Comparison of ENCODE assay signal across 1 cellular context in genomic region chr7:35370694-35371093, GRCh38.
TF ChIP-seq lines count a peak whose summit lies in the region.

No MANE protein-coding gene starts in this region.

TF ChIP-seq in WTC11, 78 proteins besides CTCF, POLR2A, EP300 and RAD21 (continued from another document):
- TF ChIP-seq E2F5 (CRISPR knock-in tag; IDR thresholded peaks at IDR 0.05) (no peak), ZNF281 (CRISPR knock-in tag; IDR thresholded peaks at IDR 0.05) (no peak)
